19 cellular contexts compared by ENCODE assay signal in the genomic region with DNA sequence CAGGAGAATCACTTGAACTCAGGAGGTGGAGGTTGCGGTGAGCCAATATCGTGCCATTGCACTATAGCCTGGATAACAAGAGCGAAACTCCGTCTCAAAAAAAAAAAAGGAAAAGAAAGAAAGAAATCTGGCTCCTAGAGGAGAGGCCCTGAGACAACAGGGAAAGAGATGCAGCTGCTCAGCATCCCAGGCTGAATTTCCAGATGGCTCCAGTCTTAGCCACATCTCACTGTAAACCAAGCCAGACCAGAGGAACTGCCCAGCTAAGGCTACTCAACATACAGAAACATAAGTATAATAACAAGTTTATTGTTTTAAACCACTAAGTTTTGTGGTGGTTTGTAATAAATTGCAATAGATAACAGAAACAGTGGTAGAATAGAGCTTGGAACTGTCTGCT.
"Had no signal": no experiment of that assay in that cellular context is flagged by ENCODE, and none has a peak within 500 bp of the region (broad histone marks: within the 10 kb centered on the region; RNA-seq: fewer than 3 reads in every experiment).

No MANE protein-coding gene starts in this region.

- H3K4me3 ChIP-seq: K562 had no signal

- H3K4me2 ChIP-seq: KMS-11, SK-N-SH had no signal

- H3K27ac ChIP-seq: KMS-11 had no signal

- H3K9me3 ChIP-seq: SK-N-SH had no signal

- DNase-seq: Kasumi-1, MM.1S, NCI-H1092 treated with DMSO at 0.1 percent for 48 hours, NCI-H1436, NCI-H187, NCI-H2029, NCI-H2081 treated with DMSO at 0.1 percent for 48 hours, NCI-H2171, NCI-H226, NCI-H446, NCI-H510A, NCI-H524 treated with DMSO at 0.1 percent for 48 hours, NCI-H774, RPMI8226, SHP77, SK-N-SH had no signal

- ATAC-seq: HepG2, K562 had no signal

- H3K9ac ChIP-seq: KMS-11, SK-N-SH had no signal
